25 cellular contexts compared by ENCODE assay signal in the genomic region with DNA sequence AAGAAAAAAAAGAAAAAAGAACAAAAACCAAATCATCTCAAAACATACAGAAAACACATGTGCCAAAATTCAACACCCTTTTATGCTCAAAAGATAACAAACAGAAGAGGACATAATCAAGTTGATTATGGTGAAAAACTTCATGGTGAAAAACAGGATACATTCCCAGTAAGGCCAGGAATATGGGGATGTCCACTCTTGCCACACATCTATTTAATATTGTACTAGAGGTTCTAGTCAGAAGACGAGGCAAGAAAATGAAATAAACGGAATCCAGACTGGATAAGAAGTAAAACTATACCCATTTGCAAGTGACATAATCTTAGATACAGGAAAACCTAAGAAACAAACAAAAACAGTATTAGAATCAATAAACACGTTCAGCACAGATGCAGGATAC.
"Had no signal": no experiment of that assay in that cellular context is flagged by ENCODE, and none has a peak within 500 bp of the region (broad histone marks: within the 10 kb centered on the region; RNA-seq: fewer than 3 reads in every experiment).

No MANE protein-coding gene starts in this region.

- H3K9me3 Mint-ChIP-seq: stimulated activated memory B cell treated with anti-CD40 and anti-IgM and Interleukin-4, amounts not matched to agents 10 μg/mL and 1 μg/mL and 100 μg/mL, for 72 hours; stimulated activated naive CD8-positive, alpha-beta T cell treated with anti-CD3 and anti-CD28 coated beads, Interleukin-15, Interleukin-2, amounts not matched to agents 100 ng/mL and 50 ng/mL, for 24 hours had no signal

- H3K36me3 ChIP-seq: pancreas, thoracic aorta had no signal

- H3K27ac ChIP-seq: coronary artery, esophagus squamous epithelium, left lung, pancreas, skin epidermis, spleen, thoracic aorta, tibial nerve, upper lobe of left lung had no signal

- H3K27ac Mint-ChIP-seq: progenitor cell of endocrine pancreas; stimulated activated memory B cell treated with anti-CD40 and anti-IgM and Interleukin-4, amounts not matched to agents 10 μg/mL and 1 μg/mL and 100 μg/mL, for 72 hours; stimulated activated naive CD8-positive, alpha-beta T cell treated with anti-CD3 and anti-CD28 coated beads, Interleukin-15, Interleukin-2, amounts not matched to agents 100 ng/mL and 50 ng/mL, for 24 hours had no signal

- H3K27me3 Mint-ChIP-seq: naive thymus-derived CD4-positive, alpha-beta T cell; progenitor cell of endocrine pancreas; stimulated activated memory B cell treated with anti-CD40 and anti-IgM and Interleukin-4, amounts not matched to agents 10 μg/mL and 1 μg/mL and 100 μg/mL, for 72 hours; stimulated activated naive CD8-positive, alpha-beta T cell treated with anti-CD3 and anti-CD28 coated beads, Interleukin-15, Interleukin-2, amounts not matched to agents 100 ng/mL and 50 ng/mL, for 24 hours had no signal

- FAIRE-seq: endothelial cell of umbilical vein, keratinocyte, pancreas, urothelium cell line had no signal

- H3K4me3 Mint-ChIP-seq: stimulated activated memory B cell treated with anti-CD40 and anti-IgM and Interleukin-4, amounts not matched to agents 10 μg/mL and 1 μg/mL and 100 μg/mL, for 72 hours; stimulated activated naive CD8-positive, alpha-beta T cell treated with anti-CD3 and anti-CD28 coated beads, Interleukin-15, Interleukin-2, amounts not matched to agents 100 ng/mL and 50 ng/mL, for 24 hours had no signal

- ATAC-seq: left lung; naive thymus-derived CD4-positive, alpha-beta T cell; pancreas; right cardiac atrium; stimulated activated memory B cell treated with anti-CD40 and anti-IgM and Interleukin-4, amounts not matched to agents 10 μg/mL and 1 μg/mL and 100 μg/mL, for 72 hours had no signal

- DNase-seq: dermis blood vessel endothelial cell; effector memory CD4-positive, alpha-beta T cell; esophagus squamous epithelium; foreskin melanocyte; hypothalamus; left lung; mesendoderm; midbrain; naive thymus-derived CD4-positive, alpha-beta T cell; occipital lobe; pancreas; right cardiac atrium; spleen; stimulated activated CD4-positive, alpha-beta T cell treated with anti-CD3 and anti-CD28 coated beads, Interleukin-4, amount 100 ng/mL, for 4 hours; upper lobe of left lung had no signal

- H3K27me3 ChIP-seq: esophagus squamous epithelium, left lung, pancreas, spleen, tibial nerve, upper lobe of left lung had no signal

- H3K4me3 ChIP-seq: coronary artery, esophagus squamous epithelium, left lung, pancreas, skin epidermis, spleen, thoracic aorta, tibial nerve, upper lobe of left lung had no signal

- H3K4me1 ChIP-seq: esophagus squamous epithelium had no signal

- H3K9me3 ChIP-seq: esophagus squamous epithelium, left lung, pancreas, spleen, thoracic aorta, tibial nerve, upper lobe of left lung had no signal
